30 cellular contexts compared by ENCODE assay signal in genomic region chr1:214351551-214352277, GRCh38.
"Had no signal": no experiment of that assay in that cellular context is flagged by ENCODE, and none has a peak within 500 bp of the region (broad histone marks: within the 10 kb centered on the region; RNA-seq: fewer than 3 reads in every experiment).

No MANE protein-coding gene starts in this region.

- H3K4me1 ChIP-seq: esophagus squamous epithelium, lower lobe of right lung, suprapubic skin had no signal

- H3K27ac ChIP-seq: epithelial cell of prostate, esophagus squamous epithelium, hepatocyte, lower lobe of right lung, neutrophil, sigmoid colon, suprapubic skin had no signal

- H3K36me3 Mint-ChIP-seq: naive B cell had no signal

- H3K9me3 Mint-ChIP-seq: activated CD4-positive, alpha-beta memory T cell treated with anti-CD3 and anti-CD28 coated beads, Interleukin-2, amount 10 ng/mL, durations not matched to agents 7 days and 5 days; activated CD4-positive, alpha-beta T cell treated with anti-CD3 and anti-CD28 coated beads, Interleukin-2, amount 10 ng/mL, durations not matched to agents 7 days and 5 days; activated T-cell treated with anti-CD3 and anti-CD28 coated beads, Interleukin-2, amount 50 U/mL, for 24 hours; naive B cell had no signal

- H3K36me3 ChIP-seq: neutrophil had no signal

- DNase-seq: activated CD4-positive, alpha-beta memory T cell treated with anti-CD3 and anti-CD28 coated beads, Interleukin-2, amount 10 ng/mL, durations not matched to agents 7 days and 5 days; activated CD4-positive, alpha-beta T cell treated with anti-CD3 and anti-CD28 coated beads for 1 hour; activated CD4-positive, alpha-beta T cell treated with anti-CD3 and anti-CD28 coated beads, Interleukin-2, amount 10 ng/mL, durations not matched to agents 7 days and 5 days; activated CD8-positive, alpha-beta memory T cell treated with anti-CD3 and anti-CD28 coated beads, Interleukin-2, amount 50 U/mL, for 48 hours; activated gamma-delta T cell treated with Interleukin-2 at 50 U/mL for 16 hours; activated naive CD4-positive, alpha-beta T cell treated with anti-CD3 and anti-CD28 coated beads, Interleukin-2, amount 50 U/mL, for 16 hours; activated T-cell treated with anti-CD3 and anti-CD28 coated beads, Interleukin-2, amount 50 U/mL, for 24 hours; amygdala; central memory CD4-positive, alpha-beta T cell; dermis blood vessel endothelial cell; effector CD4-positive, alpha-beta T cell; esophagus squamous epithelium; foreskin melanocyte; immature natural killer cell; lower lobe of right lung; mesendoderm; mucosa of descending colon; naive B cell; nephron progenitor cell; sigmoid colon; stimulated activated CD4-positive, alpha-beta T cell treated with anti-CD3 and anti-CD28 coated beads, Interleukin-15, amount 100 ng/mL, for 24 hours; stimulated activated CD4-positive, alpha-beta T cell treated with anti-CD3 and anti-CD28 coated beads, Interleukin-2, amount 100 ng/mL, for 24 hours; stimulated activated naive CD4-positive, alpha-beta T cell; T-helper 2 cell had no signal

- H3K4me1 Mint-ChIP-seq: activated CD4-positive, alpha-beta memory T cell treated with anti-CD3 and anti-CD28 coated beads, Interleukin-2, amount 10 ng/mL, durations not matched to agents 7 days and 5 days; activated CD4-positive, alpha-beta T cell treated with anti-CD3 and anti-CD28 coated beads, Interleukin-2, amount 10 ng/mL, durations not matched to agents 7 days and 5 days; immature natural killer cell; naive B cell had no signal

- H3K4me3 Mint-ChIP-seq: activated CD4-positive, alpha-beta memory T cell treated with anti-CD3 and anti-CD28 coated beads, Interleukin-2, amount 10 ng/mL, durations not matched to agents 7 days and 5 days; activated CD4-positive, alpha-beta T cell treated with anti-CD3 and anti-CD28 coated beads, Interleukin-2, amount 10 ng/mL, durations not matched to agents 7 days and 5 days; activated T-cell treated with anti-CD3 and anti-CD28 coated beads, Interleukin-2, amount 50 U/mL, for 24 hours; immature natural killer cell; naive B cell; nephron progenitor cell had no signal

- H3K4me3 ChIP-seq: esophagus squamous epithelium, hepatocyte, lower lobe of right lung, mucosa of descending colon, sigmoid colon, smooth muscle cell, suprapubic skin, tibial nerve had no signal

- H3K27me3 ChIP-seq: esophagus squamous epithelium, hepatocyte, neutrophil, sigmoid colon, suprapubic skin, tibial nerve had no signal

- H3K9me3 ChIP-seq: esophagus squamous epithelium, lower lobe of right lung, mucosa of descending colon, neutrophil, sigmoid colon, suprapubic skin, tibial nerve had no signal

- ATAC-seq: lower lobe of right lung, mucosa of descending colon had no signal

- H3K27ac Mint-ChIP-seq: activated CD4-positive, alpha-beta memory T cell treated with anti-CD3 and anti-CD28 coated beads, Interleukin-2, amount 10 ng/mL, durations not matched to agents 7 days and 5 days; activated CD4-positive, alpha-beta T cell treated with anti-CD3 and anti-CD28 coated beads, Interleukin-2, amount 10 ng/mL, durations not matched to agents 7 days and 5 days; activated T-cell treated with anti-CD3 and anti-CD28 coated beads, Interleukin-2, amount 50 U/mL, for 24 hours; immature natural killer cell had no signal
